In genomic region chr5:80097516-80097915, GRCh38 we compare ENCODE assay signal across 1 cellular context.
TF ChIP-seq lines count a peak whose summit lies in the region.

No MANE protein-coding gene starts in this region.

TF ChIP-seq in GM23338, 12 proteins besides CTCF, POLR2A, EP300 and RAD21:
- no peak for TF ChIP-seq POLR2AphosphoS5 (IDR thresholded peaks at IDR 0.05; ENCODE audit: low read depth)
- no peak for TF ChIP-seq ZNF331 (CRISPR knock-in tag; IDR thresholded peaks at IDR 0.05; ENCODE audit: low read depth)
- TF ChIP-seq CREB1 (CRISPR knock-in tag; IDR thresholded peaks at IDR 0.05; ENCODE audit: low read depth), result no peak
- no peak for TF ChIP-seq JUNB (IDR thresholded peaks at IDR 0.05; ENCODE audit: unreplicated experiment)
- TF ChIP-seq ZNF114 (CRISPR knock-in tag; IDR thresholded peaks at IDR 0.05), result no peak
- no peak for TF ChIP-seq ZNF462 (CRISPR knock-in tag; IDR thresholded peaks at IDR 0.05)
